ENCODE assay signal across 8 cellular contexts in the genomic region with DNA sequence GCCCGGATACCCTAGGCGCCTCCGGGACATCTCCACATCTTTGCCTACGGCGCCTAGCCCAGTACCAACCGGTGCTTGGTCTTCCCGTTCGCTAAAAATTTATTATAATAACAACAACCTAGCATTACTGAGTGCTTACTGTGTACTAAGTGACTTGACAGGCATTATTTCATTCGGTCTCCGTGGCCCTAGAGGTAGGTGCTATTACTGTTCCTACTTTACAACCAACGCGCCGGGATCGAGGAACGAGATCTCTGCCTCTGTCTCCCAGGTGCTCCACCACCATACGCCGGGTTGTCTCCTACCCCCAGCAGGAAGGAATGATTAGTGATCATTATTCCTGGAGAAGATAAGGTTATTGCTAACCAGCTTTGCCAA. TPM values are rescaled to one million over a fixed set of nuclear protein-coding genes. Genes with fewer than 3 reads are reported as not detected.
DNase-seq lines count a peak whose midpoint lies in the region; ATAC-seq, FAIRE-seq and TF ChIP-seq lines count a peak whose summit lies in the region.

No MANE protein-coding gene starts in this region.

- H3K27me3 ChIP-seq in HUES48 (ENCODE audit: control insufficient read depth, insufficient read depth, low read length) (peaks cover 24% of the 10 kb centered on the region), adipocyte (replicated peaks; ENCODE audit: control insufficient read depth, insufficient read depth, low read length) (no peaks in the 10 kb centered on the region), keratinocyte (ENCODE audit: control insufficient read depth, extremely low read depth, insufficient read depth, low read length) (no peaks in the 10 kb centered on the region)

- peak; percentile 53 for DNase-seq in ACHN
- DNase-seq in adipocyte (ENCODE audit: low read depth): no peak
- no peak for DNase-seq in keratinocyte (ENCODE audit: low read depth, low spot score)
- DNase-seq in NK-92 (lab: John Stamatoyannopoulos, UW; ENCODE audit: unreplicated experiment): no peak
- no peak for DNase-seq in SIG-M5 (lab: John Stamatoyannopoulos, UW)

- H4K20me1 ChIP-seq in keratinocyte (ENCODE audit: control insufficient read depth, extremely low read depth, insufficient read depth, low read length): no peaks in the 10 kb centered on the region

- in situ Hi-C loops in ACHN (cut with HindIII; ENCODE audit: low pct_ligation_motif_present, low pct_unique_long_range_greater_than_20kb, low sequenced_read_pairs): no loop called here

- peaks cover 5% of the 10 kb centered on the region for H3K4me1 Mint-ChIP-seq in stimulated activated naive CD8-positive, alpha-beta T cell treated with anti-CD3 and anti-CD28 coated beads, Interleukin-15, Interleukin-2, amounts not matched to agents 100 ng/mL and 50 ng/mL, for 24 hours (ENCODE audit: low read depth)

- peak overlapping the region; percentile 80 for H3K4me3 Mint-ChIP-seq in stimulated activated naive CD8-positive, alpha-beta T cell treated with anti-CD3 and anti-CD28 coated beads, Interleukin-15, Interleukin-2, amounts not matched to agents 100 ng/mL and 50 ng/mL, for 24 hours

- peak overlapping the region; percentile 59 for H2AFZ ChIP-seq in keratinocyte (ENCODE audit: control insufficient read depth, low read length)

- H3K79me2 ChIP-seq in keratinocyte (ENCODE audit: control insufficient read depth, insufficient read depth, low read length): peaks cover 2% of the 10 kb centered on the region

- no peaks in the 10 kb centered on the region for H3K36me3 ChIP-seq in HUES48 (ENCODE audit: control insufficient read depth, insufficient read depth, low read length)
- H3K36me3 ChIP-seq in adipocyte (ENCODE audit: control insufficient read depth, insufficient read depth, low read length, severe bottlenecking): no peaks in the 10 kb centered on the region
- no peaks in the 10 kb centered on the region for H3K36me3 ChIP-seq in keratinocyte (ENCODE audit: control insufficient read depth in 2 of 2, extremely low read depth in 1 of 2, insufficient read depth in 2 of 2, low read length in 2 of 2)

- peak in 2 of 3 experiments; percentile 14 for TF ChIP-seq CTCF in keratinocyte (optimal IDR thresholded peaks at IDR 0.05 in 1 of 3, IDR thresholded peaks at IDR 0.05 in 1 of 3, conservative IDR thresholded peaks at IDR 0.05 in 1 of 3; ENCODE audit: extremely low read depth in 1 of 3, insufficient read depth in 2 of 3, low read length in 3 of 3)

- no peaks in the 10 kb centered on the region for H3K36me3 Mint-ChIP-seq in stimulated activated naive CD8-positive, alpha-beta T cell treated with anti-CD3 and anti-CD28 coated beads, Interleukin-15, Interleukin-2, amounts not matched to agents 100 ng/mL and 50 ng/mL, for 24 hours (ENCODE audit: low read depth)

- H3K9me1 ChIP-seq in keratinocyte (ENCODE audit: control insufficient read depth, extremely low read depth, insufficient read depth, low read length): no peaks in the 10 kb centered on the region

- H3K4me1 ChIP-seq in HUES48 (ENCODE audit: control insufficient read depth, insufficient read depth, low read length): peaks cover 15% of the 10 kb centered on the region; the same call in 1 of the 2 replicates
- peaks cover 42% of the 10 kb centered on the region for H3K4me1 ChIP-seq in adipocyte (ENCODE audit: control insufficient read depth, insufficient read depth, low read length)
- peaks cover 2% of the 10 kb centered on the region for H3K4me1 ChIP-seq in keratinocyte (ENCODE audit: control insufficient read depth, extremely low read depth, insufficient read depth, low read length)

- ATAC-seq in GM19328 (IDR thresholded peaks at IDR 0.05; ENCODE audit: unreplicated experiment): peak; percentile 4

- H3K27ac Mint-ChIP-seq in stimulated activated naive CD8-positive, alpha-beta T cell treated with anti-CD3 and anti-CD28 coated beads, Interleukin-15, Interleukin-2, amounts not matched to agents 100 ng/mL and 50 ng/mL, for 24 hours: no peak overlapping the region

- dilution Hi-C loops in keratinocyte (cut with MboI; ENCODE audit: extremely low pct_ligation_motif_present, low sequenced_read_pairs): no loop called here

- H3K4me2 ChIP-seq in keratinocyte (ENCODE audit: control insufficient read depth, extremely low read depth, insufficient read depth, low read depth, low read length): peak overlapping the region; percentile 61

- H3K9me3 Mint-ChIP-seq in stimulated activated naive CD8-positive, alpha-beta T cell treated with anti-CD3 and anti-CD28 coated beads, Interleukin-15, Interleukin-2, amounts not matched to agents 100 ng/mL and 50 ng/mL, for 24 hours: no peaks in the 10 kb centered on the region

- H3K9me3 ChIP-seq in HUES48 (ENCODE audit: control insufficient read depth, insufficient read depth, low read length) (no peaks in the 10 kb centered on the region), adipocyte (ENCODE audit: control insufficient read depth, low read length) (no peaks in the 10 kb centered on the region), keratinocyte (ENCODE audit: control insufficient read depth, low read depth, low read length) (no peaks in the 10 kb centered on the region)

- H3K27me3 Mint-ChIP-seq in stimulated activated naive CD8-positive, alpha-beta T cell treated with anti-CD3 and anti-CD28 coated beads, Interleukin-15, Interleukin-2, amounts not matched to agents 100 ng/mL and 50 ng/mL, for 24 hours: peaks cover 6% of the 10 kb centered on the region

- no peak for FAIRE-seq in keratinocyte (lab: Jason Lieb, UNC)

- H3K9ac ChIP-seq in HUES48 (ENCODE audit: low read depth, low read length): no peak overlapping the region
- H3K9ac ChIP-seq in adipocyte (ENCODE audit: low read length): peak overlapping the region; percentile 97
- H3K9ac ChIP-seq in keratinocyte (ENCODE audit: control insufficient read depth, extremely low read depth, insufficient read depth, low read length): peak overlapping the region; percentile 69

- H3K27ac ChIP-seq in HUES48 (ENCODE audit: low read depth, low read length) (peak overlapping the region; percentile 20), keratinocyte (ENCODE audit: control insufficient read depth, insufficient read depth, low read length) (no peak overlapping the region)

- peak overlapping the region; percentile 87 for H3K4me3 ChIP-seq in HUES48 (ENCODE audit: low read depth, low read length)
- H3K4me3 ChIP-seq in adipocyte (ENCODE audit: low read length): peak overlapping the region; percentile 94
- H3K4me3 ChIP-seq in keratinocyte (ENCODE audit: control insufficient read depth in 2 of 3, extremely low read depth in 1 of 3, insufficient read depth in 2 of 3, low read depth in 1 of 3, low read length in 3 of 3): peak overlapping the region; percentile 61 to 78 (median 75)

RNA-seq across cellular contexts. Expression of a gene that starts 0.7 kb away (rescaled TPM):
- 4.2 to 6.5 TPM (median 5.4 TPM) in 3 replicates for polyA plus RNA-seq in keratinocyte
- polyA plus RNA-seq in keratinocyte (2011; ENCODE audit: low read depth): 1.3 TPM
- polyA plus RNA-seq in keratinocyte (2011; cell fraction: cytosol; rRNA removed): 3.2 and 6.0 TPM in 2 replicates
- polyA plus RNA-seq in keratinocyte (2011; cell fraction: nucleus; rRNA removed): 4.4 and 4.7 TPM in 2 replicates
- polyA plus RNA-seq in keratinocyte (2012; ENCODE audit: low replicate concordance): 1.4 and 8.5 TPM in 2 replicates
- polyA minus RNA-seq in keratinocyte: 4.6 to 9.2 TPM (median 5.1 TPM) in 3 replicates
- 4.2 TPM for polyA minus RNA-seq in keratinocyte (2011; cell fraction: cytosol; rRNA and poly(A)+ RNA removed)
- polyA minus RNA-seq in keratinocyte (2011; cell fraction: nucleus; rRNA and poly(A)+ RNA removed): 2.1 and 3.1 TPM in 2 replicates
